Comparison of ENCODE assay signal across 30 cellular contexts in the genomic region with DNA sequence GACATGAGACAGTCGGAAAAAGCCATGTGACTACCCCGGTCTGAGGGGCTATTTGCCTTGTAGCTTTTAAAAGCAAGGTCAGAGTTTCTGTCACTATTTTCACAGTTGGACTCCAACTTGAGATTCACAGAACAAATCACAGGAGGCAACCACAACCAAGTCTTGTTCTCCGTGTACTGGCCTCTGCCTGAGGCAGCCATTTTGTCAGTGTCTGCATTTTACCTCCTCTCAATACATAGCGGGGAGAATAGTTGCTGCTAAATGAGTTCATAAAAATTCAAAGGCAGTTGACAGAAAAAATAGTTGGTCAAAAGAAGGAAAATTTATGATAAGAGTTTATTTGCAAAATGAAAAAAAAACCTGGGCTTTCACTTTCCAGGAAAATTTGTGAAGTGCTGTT.
"Had no signal": no experiment of that assay in that cellular context is flagged by ENCODE, and none has a peak within 500 bp of the region (broad histone marks: within the 10 kb centered on the region; RNA-seq: fewer than 3 reads in every experiment).

No MANE protein-coding gene starts in this region.

- H3K36me3 Mint-ChIP-seq: activated CD8-positive, alpha-beta memory T cell treated with anti-CD3 and anti-CD28 coated beads, Interleukin-2, amount 10 ng/mL, durations not matched to agents 7 days and 5 days; activated naive CD4-positive, alpha-beta T cell treated with anti-CD3 and anti-CD28 coated beads, Interleukin-2, amount 10 ng/mL, durations not matched to agents 7 days and 5 days; activated naive CD8-positive, alpha-beta T cell; brain; WTC11 had no signal

- H3K9me3 Mint-ChIP-seq: activated naive CD8-positive, alpha-beta T cell treated with anti-CD3 and anti-CD28 coated beads, Interleukin-2, amount 50 U/mL, for 24 hours; brain had no signal

- H3K4me2 ChIP-seq: PC-9 had no signal

- H3K27ac Mint-ChIP-seq: activated CD4-positive, alpha-beta memory T cell treated with anti-CD3 and anti-CD28 coated beads, Interleukin-2, amount 10 ng/mL, durations not matched to agents 7 days and 5 days; activated CD8-positive, alpha-beta memory T cell treated with anti-CD3 and anti-CD28 coated beads, Interleukin-2, amount 10 ng/mL, durations not matched to agents 7 days and 5 days; activated naive CD4-positive, alpha-beta T cell treated with anti-CD3 and anti-CD28 coated beads, Interleukin-2, amount 10 ng/mL, durations not matched to agents 7 days and 5 days; activated naive CD8-positive, alpha-beta T cell; activated naive CD8-positive, alpha-beta T cell treated with anti-CD3 and anti-CD28 coated beads, Interleukin-2, amount 50 U/mL, for 24 hours; T-helper 1 cell treated with Interleukin-12 subunit alpha and Interleukin-12 subunit beta and Interleukin-4 antibody, amounts not matched to agents 30 μg/mL and 1 μg/mL, for 36 hours; T-helper 2 cell treated with Interferon-gamma antibody and Interleukin-4, amounts not matched to agents 5 μg/mL and 100 μg/mL, for 36 hours; WTC11 had no signal

- H3K27ac ChIP-seq: PC-9, RWPE1 had no signal

- H3K4me3 Mint-ChIP-seq: activated CD4-positive, alpha-beta memory T cell treated with anti-CD3 and anti-CD28 coated beads, Interleukin-2, amount 10 ng/mL, durations not matched to agents 7 days and 5 days; activated CD8-positive, alpha-beta memory T cell treated with anti-CD3 and anti-CD28 coated beads, Interleukin-2, amount 10 ng/mL, durations not matched to agents 7 days and 5 days; activated naive CD4-positive, alpha-beta T cell treated with anti-CD3 and anti-CD28 coated beads, Interleukin-2, amount 10 ng/mL, durations not matched to agents 7 days and 5 days; activated naive CD8-positive, alpha-beta T cell; activated naive CD8-positive, alpha-beta T cell treated with anti-CD3 and anti-CD28 coated beads, Interleukin-2, amount 50 U/mL, for 24 hours; brain; T-helper 1 cell treated with Interleukin-12 subunit alpha and Interleukin-12 subunit beta and Interleukin-4 antibody, amounts not matched to agents 30 μg/mL and 1 μg/mL, for 36 hours; T-helper 2 cell treated with Interferon-gamma antibody and Interleukin-4, amounts not matched to agents 5 μg/mL and 100 μg/mL, for 36 hours; WTC11 had no signal

- DNase-seq: activated CD4-positive, alpha-beta memory T cell treated with anti-CD3 and anti-CD28 coated beads, Interleukin-2, amount 10 ng/mL, durations not matched to agents 7 days and 5 days; activated CD4-positive, alpha-beta T cell treated with anti-CD3 and anti-CD28 coated beads for 48 hours; activated CD8-positive, alpha-beta memory T cell treated with anti-CD3 and anti-CD28 coated beads for 24 hours; activated CD8-positive, alpha-beta memory T cell treated with anti-CD3 and anti-CD28 coated beads, Interleukin-2, amount 10 ng/mL, durations not matched to agents 7 days and 5 days; activated CD8-positive, alpha-beta memory T cell treated with anti-CD3 and anti-CD28 coated beads, Interleukin-2, amount 50 U/mL, for 48 hours; activated effector memory CD4-positive, alpha-beta T cell treated with Interleukin-2 at 50 U/mL for 16 hours; activated naive CD4-positive, alpha-beta T cell treated with anti-CD3 and anti-CD28 coated beads, Interleukin-2, amount 10 ng/mL, durations not matched to agents 7 days and 5 days; activated naive CD8-positive, alpha-beta T cell treated with anti-CD3 and anti-CD28 coated beads, Interleukin-2, amount 50 U/mL, for 24 hours; activated T-cell treated with anti-CD3 and anti-CD28 coated beads, Interleukin-2, amount 50 U/mL, for 48 hours; anterior cingulate cortex; caudate nucleus; NCI-H1105; NCI-H1417 treated with DMSO at 0.1 percent for 48 hours; NCI-H1694; NCI-H1930; NCI-H2081 treated with DMSO at 0.1 percent for 48 hours; NCI-H226; NCI-H446 treated with DMSO at 0.1 percent for 48 hours; NCI-H524 treated with DMSO at 0.1 percent for 48 hours; NK-92 treated with Interleukin-12 subunit alpha and Interleukin-12 subunit beta, amount 100 ng/mL, for 24 hours; PC-9 had no signal

- H3K4me1 Mint-ChIP-seq: activated CD4-positive, alpha-beta memory T cell treated with anti-CD3 and anti-CD28 coated beads, Interleukin-2, amount 10 ng/mL, durations not matched to agents 7 days and 5 days; activated CD8-positive, alpha-beta memory T cell treated with anti-CD3 and anti-CD28 coated beads, Interleukin-2, amount 10 ng/mL, durations not matched to agents 7 days and 5 days; activated naive CD4-positive, alpha-beta T cell treated with anti-CD3 and anti-CD28 coated beads, Interleukin-2, amount 10 ng/mL, durations not matched to agents 7 days and 5 days; activated naive CD8-positive, alpha-beta T cell treated with anti-CD3 and anti-CD28 coated beads, Interleukin-2, amount 50 U/mL, for 24 hours; brain had no signal

- H2AFZ ChIP-seq: PC-9 had no signal

- ATAC-seq: activated CD4-positive, CD25-positive, alpha-beta regulatory T cell treated with anti-CD3 and anti-CD28 coated beads, Interleukin-2, amount 50 U/mL, for 24 hours; activated CD8-positive, alpha-beta memory T cell treated with anti-CD3 and anti-CD28 coated beads, Interleukin-2, amount 10 ng/mL, durations not matched to agents 7 days and 5 days; activated naive CD8-positive, alpha-beta T cell treated with anti-CD3 and anti-CD28 coated beads, Interleukin-2, amount 50 U/mL, for 24 hours; K562; Right ventricle myocardium inferior; WTC11 had no signal

- H3K4me3 ChIP-seq: K562, PC-9 had no signal

- H3K27me3 Mint-ChIP-seq: activated CD4-positive, alpha-beta memory T cell treated with anti-CD3 and anti-CD28 coated beads, Interleukin-2, amount 10 ng/mL, durations not matched to agents 7 days and 5 days; activated CD8-positive, alpha-beta memory T cell treated with anti-CD3 and anti-CD28 coated beads, Interleukin-2, amount 10 ng/mL, durations not matched to agents 7 days and 5 days; activated naive CD4-positive, alpha-beta T cell treated with anti-CD3 and anti-CD28 coated beads, Interleukin-2, amount 10 ng/mL, durations not matched to agents 7 days and 5 days; activated naive CD8-positive, alpha-beta T cell; activated naive CD8-positive, alpha-beta T cell treated with anti-CD3 and anti-CD28 coated beads, Interleukin-2, amount 50 U/mL, for 24 hours; brain had no signal
